In genomic region chr11:106076421-106076922, GRCh38 we compare ENCODE assay signal across 8 cellular contexts. TPM values are rescaled to one million over a fixed set of nuclear protein-coding genes. Genes with fewer than 3 reads are reported as not detected.
DNase-seq lines count a peak whose midpoint lies in the region; ATAC-seq and TF ChIP-seq lines count a peak whose summit lies in the region.

No MANE protein-coding gene starts in this region.

- peak overlapping the region; percentile 88 for H3K4me3 ChIP-seq in OCI-LY7 (ENCODE audit: low read depth, low read length, poor library complexity, severe bottlenecking)
- H3K4me3 ChIP-seq in colonic mucosa = peak overlapping the region; percentile 91
- peak overlapping the region; percentile 71 for H3K4me3 ChIP-seq in mucosa of stomach (ENCODE audit: low read length)

- H4K20me1 ChIP-seq in OCI-LY7 (ENCODE audit: insufficient read depth, low read length) = peaks cover 26% of the 10 kb centered on the region

- H3K27ac ChIP-seq in OCI-LY7 (ENCODE audit: low read depth, low read length, poor library complexity, severe bottlenecking) (peak overlapping the region; percentile 70), colonic mucosa (peak overlapping the region; percentile 96)

- peaks cover 19% of the 10 kb centered on the region for H3K36me3 Mint-ChIP-seq in T-helper 2 cell treated with Interferon-gamma antibody and Interleukin-4, amounts not matched to agents 5 μg/mL and 100 μg/mL, for 36 hours (ENCODE audit: low read depth)

- H2AFZ ChIP-seq in OCI-LY7 (ENCODE audit: low read length) = peak overlapping the region; percentile 98

- H3K27me3 Mint-ChIP-seq in T-helper 2 cell treated with Interferon-gamma antibody and Interleukin-4, amounts not matched to agents 5 μg/mL and 100 μg/mL, for 36 hours (ENCODE audit: low read depth) = no peaks in the 10 kb centered on the region

- H3K9me3 ChIP-seq in OCI-LY7 (ENCODE audit: low read length) = no peaks in the 10 kb centered on the region
- H3K9me3 ChIP-seq in colonic mucosa = no peaks in the 10 kb centered on the region
- H3K9me3 ChIP-seq in mucosa of stomach (ENCODE audit: control insufficient read depth, low read length) = no peaks in the 10 kb centered on the region

- CTCF ChIA-PET in OCI-LY7 (lab: Charles Lee; ENCODE audit: unreplicated experiment) = interaction anchor here (1.0 kb wide), 1 partner anchor 9 kb away, joined by 3 read pairs; no protein-coding TSS in a partner anchor

- peak overlapping the region; percentile 95 for H3K4me2 ChIP-seq in OCI-LY7 (ENCODE audit: low read length)

- H3K27ac Mint-ChIP-seq in T-helper 2 cell treated with Interferon-gamma antibody and Interleukin-4, amounts not matched to agents 5 μg/mL and 100 μg/mL, for 36 hours = peak overlapping the region; percentile 97

- POLR2A ChIA-PET in OCI-LY7 (lab: Charles Lee) = interaction anchor here (0.6 to 2.1 kb wide), 6 partner anchors 9 to 1424 kb away, joined by 3 to 10 read pairs (median 4); no protein-coding TSS in a partner anchor

- H3K27me3 ChIP-seq in colonic mucosa (no peaks in the 10 kb centered on the region), mucosa of stomach (ENCODE audit: control insufficient read depth, insufficient read depth, low read length) (no peaks in the 10 kb centered on the region)

- DNase-seq in T-helper 2 cell treated with Interferon-gamma antibody and Interleukin-4, amounts not matched to agents 5 μg/mL and 100 μg/mL, for 36 hours (ENCODE audit: low spot score) = peak; percentile 8
- DNase-seq in T-helper 2 cell = no peak
- peak; percentile 22 for DNase-seq in OCI-LY7 (ENCODE audit: low spot score)
- peak; percentile 30 for DNase-seq in colonic mucosa
- DNase-seq in medulla oblongata (ENCODE audit: extremely low spot score) = no peak

- peaks cover 39% of the 10 kb centered on the region for H3K79me2 ChIP-seq in OCI-LY7 (ENCODE audit: insufficient read depth, low read depth, low read length)

- ATAC-seq in HG02571 (IDR thresholded peaks at IDR 0.05; ENCODE audit: unreplicated experiment) (no peak), esophagus mucosa (no peak)

- BruUV-seq in OCI-LY7 (replicated peaks; lab: Mats Ljungman, UMichigan) = no TSS peak

- peak overlapping the region; percentile 96 for H3K4me3 Mint-ChIP-seq in T-helper 2 cell treated with Interferon-gamma antibody and Interleukin-4, amounts not matched to agents 5 μg/mL and 100 μg/mL, for 36 hours

- no peak for TF ChIP-seq CTCF in OCI-LY7 (conservative IDR thresholded peaks at IDR 0.05; ENCODE audit: low read length)
- TF ChIP-seq CTCF in colonic mucosa (IDR thresholded peaks at IDR 0.05) = no peak

- H3K36me3 ChIP-seq in OCI-LY7 (ENCODE audit: insufficient read depth, low read length) (peaks cover 22% of the 10 kb centered on the region), colonic mucosa (no peaks in the 10 kb centered on the region), mucosa of stomach (ENCODE audit: control insufficient read depth, insufficient read depth, low read length) (no peaks in the 10 kb centered on the region)

- peaks cover 48% of the 10 kb centered on the region for H3K4me1 Mint-ChIP-seq in T-helper 2 cell treated with Interferon-gamma antibody and Interleukin-4, amounts not matched to agents 5 μg/mL and 100 μg/mL, for 36 hours (ENCODE audit: low read depth)

- intact Hi-C loops in OCI-LY7 (cut with micrococcal nuclease; ENCODE audit: unreplicated experiment) (loop anchor here (1.0 to 10.0 kb wide), 2 partner anchors 54 to 1378 kb away; partner anchors contain the start of genes CWF19L2 and MSANTD4), colonic mucosa (cut with DNase I) (loop anchor here (5.0 kb wide), 1 partner anchor 54 kb away; the partner anchor contains the start of gene MSANTD4)

- no peaks in the 10 kb centered on the region for H3K9me3 Mint-ChIP-seq in T-helper 2 cell treated with Interferon-gamma antibody and Interleukin-4, amounts not matched to agents 5 μg/mL and 100 μg/mL, for 36 hours

- no peaks in the 10 kb centered on the region for H3K9me2 ChIP-seq in OCI-LY7 (ENCODE audit: insufficient read depth, low read length)

- peaks cover 37% of the 10 kb centered on the region for H3K4me1 ChIP-seq in OCI-LY7 (ENCODE audit: insufficient read depth, low read length, poor library complexity, severe bottlenecking)
- no peaks in the 10 kb centered on the region for H3K4me1 ChIP-seq in colonic mucosa
- H3K4me1 ChIP-seq in mucosa of stomach (ENCODE audit: control insufficient read depth, insufficient read depth, low read length) = peaks cover 5% of the 10 kb centered on the region

- H3K9ac ChIP-seq in colonic mucosa (ENCODE audit: low read depth in 2 of 2, low read length in 2 of 2) = peak overlapping the region; percentile 91
- peak overlapping the region; percentile 72 for H3K9ac ChIP-seq in mucosa of stomach (ENCODE audit: low read length)

RNA-seq across cellular contexts. Expression of gene KBTBD3, which starts 0.7 kb away (rescaled TPM):
- total RNA-seq in OCI-LY7 (2014; rRNA removed; shearing (Covaris generic)) = 6.4 and 10.3 TPM in 2 replicates
- 6.0 and 6.5 TPM in 2 replicates for total RNA-seq in OCI-LY7 (2022)
- total RNA-seq in colonic mucosa = 1 to 10 TPM; 6.6 to 6.7 TPM
- 3.1 TPM for total RNA-seq in esophagus mucosa

RNA-seq across cellular contexts. Expression of gene AASDHPPT, which starts 1.0 kb away (rescaled TPM):
- total RNA-seq in OCI-LY7 (2014; rRNA removed; shearing (Covaris generic)) = 42.1 and 51.1 TPM in 2 replicates
- total RNA-seq in OCI-LY7 (2022) (44.8 and 49.5 TPM in 2 replicates), colonic mucosa (10 to 100 TPM; 17.4 to 17.5 TPM), esophagus mucosa (23.6 TPM)

RNA-seq across cellular contexts. Expression of gene MSANTD4, which starts 54.4 kb away (rescaled TPM):
- 26.4 and 26.6 TPM in 2 replicates for total RNA-seq in OCI-LY7 (2014; rRNA removed; shearing (Covaris generic))
- 20.4 and 21.0 TPM in 2 replicates for total RNA-seq in OCI-LY7 (2022)
- 1 to 10 TPM; 6.2 to 6.8 TPM for total RNA-seq in colonic mucosa
- 3.1 TPM for total RNA-seq in esophagus mucosa

Comparison
In these comparisons a context has a peak if more than half of its experiments do, and no peak if none do; other contexts are left out.
1. DNase-seq: peak in T-helper 2 cell treated with Interferon-gamma antibody and Interleukin-4, amounts not matched to agents 5 μg/mL and 100 μg/mL, for 36 hours (single experiment), OCI-LY7 (single experiment) and colonic mucosa (single experiment); none in T-helper 2 cell (0 of 5) and medulla oblongata (single experiment).
2. Peak in every context shown above with its lines, with median percentiles within 50 percentile points of each other: H3K4me3 ChIP-seq.